20 cellular contexts compared by ENCODE assay signal in genomic region chr4:165472943-165473676, GRCh38.
"Had no signal": no experiment of that assay in that cellular context is flagged by ENCODE, and none has a peak within 500 bp of the region (broad histone marks: within the 10 kb centered on the region; RNA-seq: fewer than 3 reads in every experiment).

No MANE protein-coding gene starts in this region.

- H3K27me3 Mint-ChIP-seq: stimulated activated naive CD8-positive, alpha-beta T cell treated with anti-CD3 and anti-CD28 coated beads, Interleukin-15, amount 100 ng/mL, for 72 hours had no signal

- H3K9me3 ChIP-seq: upper lobe of right lung had no signal

- H2AFZ ChIP-seq: parathyroid adenoma had no signal

- H3K79me2 ChIP-seq: parathyroid adenoma had no signal

- H3K27ac Mint-ChIP-seq: activated CD4-positive, alpha-beta memory T cell treated with anti-CD3 and anti-CD28 coated beads, Interleukin-2, amount 10 ng/mL, durations not matched to agents 7 days and 5 days; activated naive CD4-positive, alpha-beta T cell treated with anti-CD3 and anti-CD28 coated beads, Interleukin-2, amount 10 ng/mL, durations not matched to agents 7 days and 5 days; activated T-cell treated with anti-CD3 and anti-CD28 coated beads, Interleukin-2, amount 50 U/mL, for 24 hours; naive thymus-derived CD4-positive, alpha-beta T cell; stimulated activated naive CD8-positive, alpha-beta T cell treated with anti-CD3 and anti-CD28 coated beads, Interleukin-15, amount 100 ng/mL, for 72 hours had no signal

- DNase-seq: activated CD4-positive, alpha-beta memory T cell treated with anti-CD3 and anti-CD28 coated beads, Interleukin-2, amount 10 ng/mL, durations not matched to agents 7 days and 5 days; activated naive CD4-positive, alpha-beta T cell treated with anti-CD3 and anti-CD28 coated beads, Interleukin-2, amount 10 ng/mL, durations not matched to agents 7 days and 5 days; activated T-cell treated with anti-CD3 and anti-CD28 coated beads, Interleukin-2, amount 50 U/mL, for 24 hours; adrenal gland; caudate nucleus; foreskin keratinocyte; glutamatergic neuron; hypothalamus; kidney; left lung; mammary epithelial cell; mucosa of descending colon; naive thymus-derived CD4-positive, alpha-beta T cell; stimulated activated CD4-positive, alpha-beta T cell treated with anti-CD3 and anti-CD28 coated beads, Interleukin-1b, Interleukin-23, amount 100 ng/mL, for 48 hours; stimulated activated naive CD8-positive, alpha-beta T cell treated with anti-CD3 and anti-CD28 coated beads, Interleukin-15, amount 100 ng/mL, for 72 hours; upper lobe of right lung had no signal

- H3K27me3 ChIP-seq: adrenal gland, foreskin keratinocyte, left lung, neutrophil, upper lobe of right lung had no signal

- FAIRE-seq: colon, kidney had no signal

- H3K9ac ChIP-seq: parathyroid adenoma had no signal

- ATAC-seq: foreskin keratinocyte; left lung; mucosa of descending colon; naive thymus-derived CD4-positive, alpha-beta T cell; stimulated activated naive CD8-positive, alpha-beta T cell treated with anti-CD3 and anti-CD28 coated beads, Interleukin-15, amount 100 ng/mL, for 72 hours; upper lobe of right lung had no signal

- H3K4me3 ChIP-seq: adrenal gland, left lung, mucosa of descending colon, upper lobe of right lung had no signal

- H3K4me1 ChIP-seq: adrenal gland, foreskin keratinocyte, parathyroid adenoma, upper lobe of right lung had no signal

- H3K4me1 Mint-ChIP-seq: activated CD4-positive, alpha-beta memory T cell treated with anti-CD3 and anti-CD28 coated beads, Interleukin-2, amount 10 ng/mL, durations not matched to agents 7 days and 5 days; activated naive CD4-positive, alpha-beta T cell treated with anti-CD3 and anti-CD28 coated beads, Interleukin-2, amount 10 ng/mL, durations not matched to agents 7 days and 5 days; naive thymus-derived CD4-positive, alpha-beta T cell; stimulated activated naive CD8-positive, alpha-beta T cell treated with anti-CD3 and anti-CD28 coated beads, Interleukin-15, amount 100 ng/mL, for 72 hours had no signal

- H3K27ac ChIP-seq: adrenal gland, foreskin keratinocyte, left lung, neutrophil, parathyroid adenoma, upper lobe of right lung, VCaP had no signal

- H3K4me3 Mint-ChIP-seq: activated CD4-positive, alpha-beta memory T cell treated with anti-CD3 and anti-CD28 coated beads, Interleukin-2, amount 10 ng/mL, durations not matched to agents 7 days and 5 days; activated naive CD4-positive, alpha-beta T cell treated with anti-CD3 and anti-CD28 coated beads, Interleukin-2, amount 10 ng/mL, durations not matched to agents 7 days and 5 days; activated T-cell treated with anti-CD3 and anti-CD28 coated beads, Interleukin-2, amount 50 U/mL, for 24 hours; naive thymus-derived CD4-positive, alpha-beta T cell; stimulated activated naive CD8-positive, alpha-beta T cell treated with anti-CD3 and anti-CD28 coated beads, Interleukin-15, amount 100 ng/mL, for 72 hours had no signal

- H3K36me3 ChIP-seq: adrenal gland, left lung, neutrophil, upper lobe of right lung had no signal
